Comparison of ENCODE assay signal across 6 cellular contexts in genomic region chr18:7203601-7204000, GRCh38. TPM values are rescaled to one million over a fixed set of nuclear protein-coding genes. Genes with fewer than 3 reads are reported as not detected.
"Had no signal": no experiment of that assay in that cellular context is flagged by ENCODE, and none has a peak within 500 bp of the region (broad histone marks: within the 10 kb centered on the region; RNA-seq: fewer than 3 reads in every experiment).

No MANE protein-coding gene starts in this region.

RNA-seq across cellular contexts. Expression of gene LRRC30, which starts 27.3 kb away (rescaled TPM):
- total RNA-seq: GM23338, H1, H9, HT-29, IMR-90, K562 had no signal
- polyA plus RNA-seq: GM23338, H1, IMR-90, K562 had no signal
